Comparison of ENCODE assay signal across 8 cellular contexts in the genomic region with DNA sequence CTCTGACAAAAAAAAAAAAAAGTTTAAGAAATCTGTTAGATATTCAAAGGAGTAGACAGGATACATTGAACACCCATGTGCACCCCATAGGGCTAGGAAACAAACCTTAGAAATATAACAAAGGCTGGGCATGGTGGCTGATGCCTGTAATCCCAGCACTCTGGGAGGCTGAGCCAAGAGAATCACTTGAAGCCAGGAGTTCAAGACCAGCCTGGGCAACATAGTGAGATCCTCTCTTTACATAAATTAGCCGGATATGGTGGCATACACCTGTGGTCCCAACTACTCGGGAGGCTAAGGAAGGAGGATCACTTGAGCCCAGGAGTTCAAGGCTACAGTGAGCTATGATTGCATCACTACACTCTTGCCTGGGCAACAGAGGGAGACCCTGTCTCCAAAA.
"Had no signal": no experiment of that assay in that cellular context is flagged by ENCODE, and none has a peak within 500 bp of the region (broad histone marks: within the 10 kb centered on the region; RNA-seq: fewer than 3 reads in every experiment).

No MANE protein-coding gene starts in this region.

- H3K27ac Mint-ChIP-seq: GM23338, H9, HFFc6 had no signal

- ATAC-seq: GM23338, HepG2 had no signal

- H3K27ac ChIP-seq: HL-60 had no signal

- H3K4me3 ChIP-seq: GM23338 had no signal

- H3K4me3 Mint-ChIP-seq: GM23338, H9, HFFc6 had no signal

- H3K4me2 ChIP-seq: GM23338 had no signal

- H3K9me3 Mint-ChIP-seq: GM23338, H9, HFFc6 had no signal

- FAIRE-seq: H1, H54, HepG2 had no signal

- H2AFZ ChIP-seq: GM23338 had no signal

- DNase-seq: H9, HCEC 1CT, HFFc6 had no signal
